Comparison of ENCODE assay signal across 27 cellular contexts in genomic region chr2:44522846-44523245, GRCh38.
"Had no signal": no experiment of that assay in that cellular context is flagged by ENCODE, and none has a peak within 500 bp of the region (broad histone marks: within the 10 kb centered on the region; RNA-seq: fewer than 3 reads in every experiment).

No MANE protein-coding gene starts in this region.

- H3K4me3 ChIP-seq: adrenal gland, body of pancreas, esophagus muscularis mucosa had no signal

- DNase-seq: activated CD4-positive, alpha-beta memory T cell treated with anti-CD3 and anti-CD28 coated beads for 36 hours; activated CD4-positive, alpha-beta T cell treated with anti-CD3 and anti-CD28 coated beads for 36 hours; activated CD4-positive, alpha-beta T cell treated with anti-CD3 and anti-CD28 coated beads, Interleukin-2, amount 10 ng/mL, durations not matched to agents 24 days and 14 days; activated CD4-positive, CD25-positive, alpha-beta regulatory T cell; activated CD4-positive, CD25-positive, alpha-beta regulatory T cell treated with anti-CD3 and anti-CD28 coated beads, Interleukin-2, amount 50 U/mL, for 72 hours; activated CD8-positive, alpha-beta memory T cell treated with anti-CD3 and anti-CD28 coated beads, Interleukin-2, amount 10 ng/mL, durations not matched to agents 7 days and 5 days; activated CD8-positive, alpha-beta memory T cell treated with anti-CD3 and anti-CD28 coated beads, Interleukin-2, amount 50 U/mL, for 4 hours; activated CD8-positive, alpha-beta T cell treated with anti-CD3 and anti-CD28 coated beads, Interleukin-2, amount 10 ng/mL, durations not matched to agents 7 days and 5 days; activated gamma-delta T cell; activated naive CD4-positive, alpha-beta T cell treated with anti-CD3 and anti-CD28 coated beads, Interleukin-2, amount 50 U/mL, for 16 hours; activated naive CD4-positive, alpha-beta T cell treated with Interleukin-2 at 50 U/mL for 16 hours; activated T-cell treated with anti-CD3 and anti-CD28 coated beads, Interleukin-2, amount 50 U/mL, for 1 hour; activated T-cell treated with anti-CD3 and anti-CD28 coated beads, Interleukin-2, amount 50 U/mL, for 72 hours; adrenal gland; amygdala; aorta; body of pancreas; caudate nucleus; cortex of kidney; dermis blood vessel endothelial cell; effector CD4-positive, alpha-beta T cell; effector memory CD8-positive, alpha-beta T cell; erythroblast; head of caudate nucleus; T-helper 2 cell had no signal

- H3K27me3 Mint-ChIP-seq: activated CD4-positive, alpha-beta memory T cell treated with anti-CD3 and anti-CD28 coated beads for 36 hours; activated CD4-positive, alpha-beta T cell treated with anti-CD3 and anti-CD28 coated beads for 36 hours; activated CD4-positive, alpha-beta T cell treated with anti-CD3 and anti-CD28 coated beads, Interleukin-2, amount 10 ng/mL, durations not matched to agents 24 days and 14 days; activated CD8-positive, alpha-beta memory T cell treated with anti-CD3 and anti-CD28 coated beads, Interleukin-2, amount 10 ng/mL, durations not matched to agents 7 days and 5 days; activated naive CD8-positive, alpha-beta T cell; effector memory CD8-positive, alpha-beta T cell had no signal

- H3K4me3 Mint-ChIP-seq: activated CD4-positive, alpha-beta memory T cell treated with anti-CD3 and anti-CD28 coated beads for 36 hours; activated CD4-positive, alpha-beta T cell treated with anti-CD3 and anti-CD28 coated beads for 36 hours; activated CD4-positive, alpha-beta T cell treated with anti-CD3 and anti-CD28 coated beads, Interleukin-2, amount 10 ng/mL, durations not matched to agents 24 days and 14 days; activated CD8-positive, alpha-beta memory T cell treated with anti-CD3 and anti-CD28 coated beads, Interleukin-2, amount 10 ng/mL, durations not matched to agents 7 days and 5 days; activated CD8-positive, alpha-beta T cell treated with anti-CD3 and anti-CD28 coated beads, Interleukin-2, amount 10 ng/mL, durations not matched to agents 7 days and 5 days; activated naive CD8-positive, alpha-beta T cell; activated T-cell treated with anti-CD3 and anti-CD28 coated beads, Interleukin-2, amount 50 U/mL, for 72 hours; effector memory CD8-positive, alpha-beta T cell had no signal

- H3K36me3 ChIP-seq: adrenal gland, esophagus muscularis mucosa had no signal

- ATAC-seq: activated CD4-positive, alpha-beta T cell treated with anti-CD3 and anti-CD28 coated beads for 36 hours; activated CD8-positive, alpha-beta memory T cell treated with anti-CD3 and anti-CD28 coated beads, Interleukin-2, amount 10 ng/mL, durations not matched to agents 7 days and 5 days; activated CD8-positive, alpha-beta T cell treated with anti-CD3 and anti-CD28 coated beads, Interleukin-2, amount 10 ng/mL, durations not matched to agents 7 days and 5 days; activated T-cell treated with anti-CD3 and anti-CD28 coated beads, Interleukin-2, amount 50 U/mL, for 72 hours; body of pancreas; effector memory CD8-positive, alpha-beta T cell had no signal

- H3K4me1 ChIP-seq: adrenal gland, body of pancreas, esophagus muscularis mucosa had no signal

- H3K27me3 ChIP-seq: adrenal gland, body of pancreas, esophagus muscularis mucosa had no signal

- H3K4me1 Mint-ChIP-seq: activated CD4-positive, alpha-beta T cell treated with anti-CD3 and anti-CD28 coated beads, Interleukin-2, amount 10 ng/mL, durations not matched to agents 24 days and 14 days; activated CD8-positive, alpha-beta memory T cell treated with anti-CD3 and anti-CD28 coated beads, Interleukin-2, amount 10 ng/mL, durations not matched to agents 7 days and 5 days had no signal

- H3K27ac Mint-ChIP-seq: activated CD4-positive, alpha-beta memory T cell treated with anti-CD3 and anti-CD28 coated beads for 36 hours; activated CD4-positive, alpha-beta T cell treated with anti-CD3 and anti-CD28 coated beads for 36 hours; activated CD4-positive, alpha-beta T cell treated with anti-CD3 and anti-CD28 coated beads, Interleukin-2, amount 10 ng/mL, durations not matched to agents 24 days and 14 days; activated CD8-positive, alpha-beta memory T cell treated with anti-CD3 and anti-CD28 coated beads, Interleukin-2, amount 10 ng/mL, durations not matched to agents 7 days and 5 days; activated CD8-positive, alpha-beta T cell treated with anti-CD3 and anti-CD28 coated beads, Interleukin-2, amount 10 ng/mL, durations not matched to agents 7 days and 5 days; activated T-cell treated with anti-CD3 and anti-CD28 coated beads, Interleukin-2, amount 50 U/mL, for 72 hours; effector memory CD8-positive, alpha-beta T cell had no signal

- H3K9me3 ChIP-seq: body of pancreas had no signal

- H3K27ac ChIP-seq: adrenal gland, body of pancreas, esophagus muscularis mucosa had no signal
